In the genomic region with DNA sequence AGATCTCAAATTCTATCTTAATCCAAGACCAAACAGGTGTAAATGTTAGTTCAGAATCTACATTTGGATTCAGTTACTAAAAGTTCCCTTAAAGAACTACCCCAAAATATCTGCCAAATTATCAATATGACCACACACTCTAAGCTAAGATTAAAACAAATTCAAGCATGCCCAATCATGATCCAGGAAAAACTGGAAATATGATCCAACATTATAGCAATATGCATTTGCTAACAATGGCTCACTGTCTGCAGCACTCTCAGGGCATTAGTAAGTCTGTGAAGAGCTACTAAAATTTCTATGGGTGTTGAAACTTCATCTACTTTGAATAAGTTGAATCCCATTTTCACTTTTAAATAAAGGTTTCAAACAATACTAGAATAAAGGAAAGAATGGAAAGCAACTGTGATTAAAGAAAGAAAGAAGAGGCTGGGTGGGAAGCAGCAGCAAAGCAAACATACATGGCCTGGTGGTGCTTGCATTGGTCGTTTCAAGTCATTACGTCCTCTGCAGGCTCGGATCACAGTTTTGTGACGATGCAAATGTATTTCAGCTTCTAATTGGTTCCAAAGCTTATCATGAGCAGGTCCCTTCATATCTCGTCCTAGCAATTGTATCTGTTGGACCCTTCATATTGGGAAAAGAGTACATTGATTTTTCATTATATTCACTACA, we compare ENCODE assay signal across 30 cellular contexts.
"Had no signal": no experiment of that assay in that cellular context is flagged by ENCODE, and none has a peak within 500 bp of the region (broad histone marks: within the 10 kb centered on the region; RNA-seq: fewer than 3 reads in every experiment).

No MANE protein-coding gene starts in this region.

- H3K27me3 ChIP-seq: ascending aorta, body of pancreas, SJSA1 had no signal

- DNase-seq: activated B cell treated with CpG ODN at 0.5 μM for 24 hours; activated CD4-positive, alpha-beta memory T cell treated with anti-CD3 and anti-CD28 coated beads for 36 hours; activated CD4-positive, alpha-beta T cell treated with anti-CD3 and anti-CD28 coated beads, Interleukin-2, amount 10 ng/mL, durations not matched to agents 7 days and 5 days; activated CD8-positive, alpha-beta memory T cell treated with anti-CD3 and anti-CD28 coated beads for 24 hours; activated effector memory CD4-positive, alpha-beta T cell treated with anti-CD3 and anti-CD28 coated beads, Interleukin-2, amount 50 U/mL, for 16 hours; activated naive CD4-positive, alpha-beta T cell treated with Interleukin-2 at 50 U/mL for 16 hours; activated naive CD8-positive, alpha-beta T cell treated with anti-CD3 and anti-CD28 coated beads, Interleukin-2, amount 50 U/mL, for 24 hours; activated T-cell treated with anti-CD3 and anti-CD28 coated beads, Interleukin-2, amount 50 U/mL, for 4 hours; amniotic stem cell; body of pancreas; Kasumi-1; KBM-7; NCI-H1092; NCI-H1436; NCI-H1694 treated with DMSO at 0.1 percent for 48 hours; NCI-H2029 treated with DMSO at 0.1 percent for 48 hours; NCI-H2171 treated with DMSO at 0.1 percent for 48 hours; NCI-H226; NCI-H69; NK-92 treated with Interleukin-12 subunit alpha and Interleukin-12 subunit beta, amount 100 ng/mL, for 24 hours; OCI-M1; Right ventricle myocardium superior; SW 1271; T-helper 9 cell had no signal

- H3K27ac ChIP-seq: ascending aorta, body of pancreas, RWPE1, SJSA1 had no signal

- H3K4me3 ChIP-seq: ascending aorta, body of pancreas, SJSA1 had no signal

- H3K4me1 ChIP-seq: ascending aorta, body of pancreas, SJSA1 had no signal

- H3K9me3 ChIP-seq: ascending aorta, body of pancreas, SJSA1 had no signal

- ATAC-seq: activated naive CD4-positive, alpha-beta T cell treated with anti-CD3 and anti-CD28 coated beads, Interleukin-2, amount 50 U/mL, for 72 hours; activated naive CD8-positive, alpha-beta T cell treated with anti-CD3 and anti-CD28 coated beads, Interleukin-2, amount 50 U/mL, for 24 hours; activated T-cell treated with anti-CD3 and anti-CD28 coated beads, Interleukin-2, amount 50 U/mL, for 4 hours; body of pancreas; Panc1; SK-N-SH treated with all-trans-retinoic acid at 6 μM for 48 hours had no signal
